ENCODE assay signal across 8 cellular contexts in genomic region chr3:61562042-61562809, GRCh38. TPM values are rescaled to one million over a fixed set of nuclear protein-coding genes. Genes with fewer than 3 reads are reported as not detected.
A peak's percentile ranks its signal among the peaks of the same experiment; 100 is the strongest.
DNase-seq lines count a peak whose midpoint lies in the region; ATAC-seq, FAIRE-seq and TF ChIP-seq lines count a peak whose summit lies in the region.

No MANE protein-coding gene starts in this region.

- TF ChIP-seq EP300 in HepG2 (IDR thresholded peaks at IDR 0.05; ENCODE audit: low read depth in 2 of 2, low read length in 2 of 2) (no peak), HepG2 (CRISPR knock-in tag; IDR thresholded peaks at IDR 0.05; ENCODE audit: borderline replicate concordance) (no peak)

- H3K4me3 ChIP-seq in BE2C (ENCODE audit: low read depth, low read length) (peak overlapping the region; percentile 56), brain microvascular endothelial cell (ENCODE audit: low read depth, low read length) (peak overlapping the region; percentile 82), HepG2 (replicated peaks in 1 of 3; ENCODE audit: insufficient read depth in 1 of 3, low read depth in 2 of 3, low read length in 3 of 3) (peak overlapping the region; percentile 86 to 98 (median 86)), tibial artery (peak overlapping the region; percentile 80 to 97)

- peaks cover 4% of the 10 kb centered on the region for H4K20me1 ChIP-seq in HepG2 (ENCODE audit: insufficient read depth, low read length)

- BruUV-seq in HepG2 (replicated peaks; lab: Mats Ljungman, UMichigan) = no TSS peak

- WGBS in HepG2 (ENCODE audit: low lambda C conversion rate) = under 1% methylated on average over 39 of the region's 69 CpGs

- H3K9me3 ChIP-seq in BE2C (no peaks in the 10 kb centered on the region), HepG2 (ENCODE audit: low read length) (no peaks in the 10 kb centered on the region), tibial artery (no peaks in the 10 kb centered on the region)

- H3K4me1 ChIP-seq in BE2C (no peaks in the 10 kb centered on the region), HepG2 (ENCODE audit: insufficient read depth, low read length) (peaks cover 51% of the 10 kb centered on the region), tibial artery (peaks cover 0 to 38% (median 21%) of the 10 kb centered on the region in 4 donors)

- H3K27ac ChIP-seq in brain microvascular endothelial cell = peak overlapping the region; percentile 92
- H3K27ac ChIP-seq in HepG2 (ENCODE audit: extremely low read length, insufficient read depth, low read length) = peak overlapping the region; percentile 100
- H3K27ac ChIP-seq in tibial artery = peak overlapping the region; percentile 92 to 97

- no peak for FAIRE-seq in HepG2 (lab: Jason Lieb, UNC)

- CTCF ChIA-PET in HepG2 (lab: Yijun Ruan, JAX; ENCODE audit: low intra/inter-chr PET ratio, low total read pairs) = no interaction called here

- no peak overlapping the region for H2AFZ ChIP-seq in HepG2 (ENCODE audit: low read length)

- intact Hi-C loops in HepG2 (cut with micrococcal nuclease; ENCODE audit: unreplicated experiment) (loop anchor here (5.0 to 10.0 kb wide), 3 partner anchors 65 to 623 kb away; no protein-coding TSS in a partner anchor), tibial artery (cut with DNase I; ENCODE audit: low total_unique reads) (loop anchor here (10.0 kb wide), 3 partner anchors 283 to 393 kb away; no protein-coding TSS in a partner anchor)

- TF ChIP-seq CTCF in BE2C (IDR thresholded peaks at IDR 0.05; ENCODE audit: low read depth, low read length) = no peak
- no peak for TF ChIP-seq CTCF in brain microvascular endothelial cell (IDR thresholded peaks at IDR 0.05; ENCODE audit: low read depth, low read length, missing control alignments)
- no peak for TF ChIP-seq CTCF in HepG2 (CRISPR knock-in tag; IDR thresholded peaks at IDR 0.05)
- TF ChIP-seq CTCF in tibial artery (IDR thresholded peaks at IDR 0.05) = no peak

- H3K9ac ChIP-seq in HepG2 (ENCODE audit: insufficient read depth, low read depth, low read length) = peak overlapping the region; percentile 98

- peaks cover 82% of the 10 kb centered on the region for H3K27me3 ChIP-seq in BE2C
- H3K27me3 ChIP-seq in brain microvascular endothelial cell (replicated peaks) = no peaks in the 10 kb centered on the region
- H3K27me3 ChIP-seq in HepG2 (ENCODE audit: control insufficient read depth in 1 of 2, insufficient read depth in 2 of 2, low read length in 2 of 2) = peaks cover 0 to 2% of the 10 kb centered on the region in 2 experiments; a peak in 1 of 5 replicates
- H3K27me3 ChIP-seq in tibial artery = no peaks in the 10 kb centered on the region

- no peaks in the 10 kb centered on the region for H3K36me3 ChIP-seq in BE2C
- no peaks in the 10 kb centered on the region for H3K36me3 ChIP-seq in brain microvascular endothelial cell (replicated peaks)
- no peaks in the 10 kb centered on the region for H3K36me3 ChIP-seq in HepG2 (replicated peaks in 1 of 2; ENCODE audit: control insufficient read depth in 1 of 2, insufficient read depth in 2 of 2, low read length in 2 of 2)
- no peaks in the 10 kb centered on the region for H3K36me3 ChIP-seq in tibial artery

- no peak for TF ChIP-seq POLR2A in HepG2 (IDR thresholded peaks at IDR 0.05; ENCODE audit: insufficient read depth in 1 of 2, low read depth in 2 of 2, low read length in 2 of 2)

- TF ChIP-seq RAD21 in HepG2 (CRISPR knock-in tag; IDR thresholded peaks at IDR 0.05) = no peak

- ATAC-seq in HG02588 (IDR thresholded peaks at IDR 0.05; ENCODE audit: unreplicated experiment) (peak; percentile 7), HepG2 (0 out of 3 replicates have a peak, but pooled peaks have one; percentile 4), HG03378 (IDR thresholded peaks at IDR 0.05; ENCODE audit: unreplicated experiment) (no peak), HG02610 (IDR thresholded peaks at IDR 0.05; ENCODE audit: unreplicated experiment) (no peak)

- DNase-seq in BE2C = no peak
- DNase-seq in brain microvascular endothelial cell = no peak
- no peak for DNase-seq in HepG2 (ENCODE audit: low spot score)
- DNase-seq in tibial artery = peak; percentile 30 to 69
- DNase-seq in DMS79 treated with DMSO at 0.1 percent for 48 hours (lab: John Stamatoyannopoulos, UW) = no peak

- POLR2A ChIA-PET in HepG2 (lab: Yijun Ruan, JAX) = interaction anchor here (0.6 to 2.1 kb wide), 11 partner anchors 8 to 626 kb away, joined by 3 to 13 read pairs (median 4); no protein-coding TSS in a partner anchor

- peak overlapping the region; percentile 92 for H3K4me2 ChIP-seq in HepG2 (ENCODE audit: low read depth, low read length)

- in situ Hi-C loops in brain microvascular endothelial cell (cut with HindIII; ENCODE audit: low pct_ligation_motif_present, low sequenced_read_pairs) = loop anchor here (25.0 kb wide), 1 partner anchor 300 kb away; no protein-coding TSS in a partner anchor
- in situ Hi-C loops in HepG2 (cut with HindIII; ENCODE audit: extremely low pct_ligation_motif_present, low pct_unique_long_range_greater_than_20kb) = loop anchor here (25.0 kb wide), 1 partner anchor 625 kb away; no protein-coding TSS in a partner anchor

- H3K79me2 ChIP-seq in HepG2 (ENCODE audit: insufficient read depth, low read length) = peaks cover 48% of the 10 kb centered on the region

TF ChIP-seq in HepG2, 621 proteins besides CTCF, POLR2A, EP300 and RAD21 (continues in another document):
- 0 out of 2 replicates have a peak, but pooled peaks have one; percentile 3 for TF ChIP-seq ZNF563 (CRISPR knock-in tag; IDR thresholded peaks at IDR 0.05)
- no peak for TF ChIP-seq RELA (CRISPR knock-in tag; IDR thresholded peaks at IDR 0.05)
- peak; percentile 24 for TF ChIP-seq RBM39 (IDR thresholded peaks at IDR 0.05; ENCODE audit: low read depth, low read length, poor library complexity, severe bottlenecking)
- TF ChIP-seq ZFP36 (IDR thresholded peaks at IDR 0.05; ENCODE audit: borderline replicate concordance, low read depth, low read length, partially characterized antibody) = no peak
- no peak for TF ChIP-seq TBL1XR1 (IDR thresholded peaks at IDR 0.05; ENCODE audit: borderline replicate concordance, low read length, partially characterized antibody)
- no peak for TF ChIP-seq TRIM22 (IDR thresholded peaks at IDR 0.05)
- TF ChIP-seq ZNF569 (CRISPR knock-in tag; IDR thresholded peaks at IDR 0.05; ENCODE audit: borderline replicate concordance) = no peak
- no peak for TF ChIP-seq ZNF44 (CRISPR knock-in tag; IDR thresholded peaks at IDR 0.05)
- TF ChIP-seq ZNF543 (CRISPR knock-in tag; IDR thresholded peaks at IDR 0.05) = no peak
- no peak for TF ChIP-seq SRSF1 (optimal IDR thresholded peaks at IDR 0.05; ENCODE audit: low read depth, low read length)
- 0 out of 2 replicates have a peak, but pooled peaks have one; percentile 16 for TF ChIP-seq KDM5A (IDR thresholded peaks at IDR 0.05; ENCODE audit: borderline replicate concordance, low read length)
- no peak for TF ChIP-seq ZNF451 (CRISPR knock-in tag; IDR thresholded peaks at IDR 0.05)
- TF ChIP-seq JUNB (CRISPR knock-in tag; IDR thresholded peaks at IDR 0.05; ENCODE audit: borderline replicate concordance) = no peak
- peak; percentile 37; the same call in 1 of the 2 replicates for TF ChIP-seq MXD1 (CRISPR knock-in tag; IDR thresholded peaks at IDR 0.05)
- TF ChIP-seq KMT2A (CRISPR knock-in tag; IDR thresholded peaks at IDR 0.05) = no peak

RNA-seq across cellular contexts. Expression of gene PTPRG, which starts 0.9 kb away (rescaled TPM):
- polyA plus RNA-seq in BE2C (2012; ENCODE audit: insufficient read depth, insufficient read length, low read depth) = 1.0 TPM
- total RNA-seq in HepG2 (2016; rRNA removed; fragmentation: Illumina TruSeq; extraction: Trizol) = 17.8 and 25.3 TPM in 2 replicates
- 1.5 and 3.0 TPM in 2 replicates for total RNA-seq in HepG2 (2016; cell fraction: cytosol; rRNA removed; fragmentation: Illumina TruSeq; extraction: Trizol; ENCODE audit: low read depth)
- total RNA-seq in HepG2 (2016; cell fraction: insoluble cytoplasmic fraction; rRNA removed; fragmentation: Illumina TruSeq; extraction: Trizol) = 17.7 and 23.8 TPM in 2 replicates
- total RNA-seq in HepG2 (2016; cell fraction: membrane; rRNA removed; fragmentation: Illumina TruSeq; extraction: Trizol) = 6.6 and 7.5 TPM in 2 replicates
- total RNA-seq in HepG2 (2016; cell fraction: nucleus; rRNA removed; fragmentation: Illumina TruSeq; extraction: Trizol) = 54.4 and 62.0 TPM in 2 replicates
- polyA plus RNA-seq in HepG2 (2011; rRNA removed) = 6.9 and 8.0 TPM in 2 replicates
- polyA plus RNA-seq in HepG2 (2011; cell fraction: cytosol; rRNA removed) = 5.1 and 6.3 TPM in 2 replicates
- polyA plus RNA-seq in HepG2 (2011; cell fraction: nucleus; rRNA removed) = 11.3 and 14.5 TPM in 2 replicates
- 10.7 and 11.8 TPM in 2 replicates for polyA plus RNA-seq in HepG2 (2012)
- polyA plus RNA-seq in HepG2 (2016; cell fraction: cytosol; fragmentation: Illumina TruSeq; extraction: Trizol; ENCODE audit: low read depth) = 0.58 and 0.68 TPM in 2 replicates
- polyA plus RNA-seq in HepG2 (2016; cell fraction: insoluble cytoplasmic fraction; fragmentation: Illumina TruSeq; extraction: Trizol; ENCODE audit: low read depth) = 9.2 and 9.6 TPM in 2 replicates
- polyA plus RNA-seq in HepG2 (2016; cell fraction: membrane; fragmentation: Illumina TruSeq; extraction: Trizol; ENCODE audit: low read depth) = 1.3 and 1.5 TPM in 2 replicates
- polyA plus RNA-seq in HepG2 (2016; cell fraction: nucleus; fragmentation: Illumina TruSeq; extraction: Trizol; ENCODE audit: insufficient read depth, low read depth) = 23.3 and 24.1 TPM in 2 replicates
- 0.05 and 44.0 TPM in 2 replicates for polyA minus RNA-seq in HepG2 (2011; rRNA and poly(A)+ RNA removed; ENCODE audit: low replicate concordance)
- 24.8 and 27.2 TPM in 2 replicates for polyA minus RNA-seq in HepG2 (2011; cell fraction: cytosol; rRNA and poly(A)+ RNA removed)
- 79.6 and 89.1 TPM in 2 replicates for polyA minus RNA-seq in HepG2 (2011; cell fraction: nucleus; rRNA and poly(A)+ RNA removed)

Comparison
In these comparisons a context has a peak if more than half of its experiments do, and no peak if none do; other contexts are left out.
1. DNase-seq: peak in tibial artery (2 of 2); none in BE2C (single experiment), brain microvascular endothelial cell (single experiment), HepG2 (single experiment) and DMS79 treated with DMSO at 0.1 percent for 48 hours (single experiment).
2. ATAC-seq: peak in HG02588 (single experiment) and HepG2 (single experiment); none in HG03378 (single experiment) and HG02610 (single experiment).
3. Peak in every context shown above with its lines, with median percentiles within 50 percentile points of each other: H3K4me3 ChIP-seq and H3K27ac ChIP-seq.